ENCODE assay signal across 3 cellular contexts in genomic region chr4:146022541-146022940, GRCh38.
TF ChIP-seq lines count a peak whose summit lies in the region.

No MANE protein-coding gene starts in this region.

TF ChIP-seq in HepG2, 621 proteins besides CTCF, POLR2A, EP300 and RAD21:
- TF ChIP-seq SP2 (CRISPR knock-in tag; IDR thresholded peaks at IDR 0.05): no peak
- TF ChIP-seq CEBPB (IDR thresholded peaks at IDR 0.05; ENCODE audit: borderline replicate concordance, low read depth, low read length): peak; percentile 66
- TF ChIP-seq EEA1 (CRISPR knock-in tag; IDR thresholded peaks at IDR 0.05; ENCODE audit: borderline replicate concordance): no peak
- no peak for TF ChIP-seq THRA (CRISPR knock-in tag; IDR thresholded peaks at IDR 0.05; ENCODE audit: borderline replicate concordance)
- TF ChIP-seq EZH2 (conservative IDR thresholded peaks at IDR 0.05; ENCODE audit: low read depth, low read length): no peak
- TF ChIP-seq ZFP62 (CRISPR knock-in tag; IDR thresholded peaks at IDR 0.05): no peak
- no peak for TF ChIP-seq DBP (CRISPR knock-in tag; IDR thresholded peaks at IDR 0.05; ENCODE audit: not compliant biosample characterization)

TF ChIP-seq in IMR-90, 13 proteins besides CTCF, POLR2A, EP300 and RAD21:
- TF ChIP-seq CEBPB (IDR thresholded peaks at IDR 0.05; ENCODE audit: low read depth, low read length): peak; percentile 64
- TF ChIP-seq SMC3 (IDR thresholded peaks at IDR 0.05; ENCODE audit: low read depth, low read length): no peak

TF ChIP-seq in K562, 482 proteins besides CTCF, POLR2A, EP300 and RAD21:
- TF ChIP-seq CEBPB (tag; IDR thresholded peaks at IDR 0.05): 0 out of 2 replicates have a peak, but pooled peaks have one; percentile 26
- TF ChIP-seq NCOR1 (IDR thresholded peaks at IDR 0.05): no peak
